34 cellular contexts compared by ENCODE assay signal in genomic region chr10:37442882-37443281, GRCh38.
"Had no signal": no experiment of that assay in that cellular context is flagged by ENCODE, and none has a peak within 500 bp of the region (broad histone marks: within the 10 kb centered on the region; RNA-seq: fewer than 3 reads in every experiment).

No MANE protein-coding gene starts in this region.

- H3K27ac ChIP-seq: KMS-11 had no signal

- H3K27me3 ChIP-seq: MG63 had no signal

- H3K9ac ChIP-seq: KMS-11 had no signal

- H3K9me3 ChIP-seq: MG63 had no signal

- H3K36me3 ChIP-seq: MG63 had no signal

- DNase-seq: Karpas-422, KBM-7, KG1, MG63, MM.1S, MV-4-11, NCI-H1048, NCI-H1092, NCI-H1092 treated with DMSO at 0.1 percent for 48 hours, NCI-H1105, NCI-H1105 treated with DMSO at 0.1 percent for 48 hours, NCI-H1417, NCI-H1417 treated with DMSO at 0.1 percent for 48 hours, NCI-H1436, NCI-H1436 treated with DMSO at 0.1 percent for 48 hours, NCI-H146, NCI-H1694, NCI-H1694 treated with DMSO at 0.1 percent for 48 hours, NCI-H187, NCI-H187 treated with DMSO at 0.1 percent for 48 hours, NCI-H1930, NCI-H2029, NCI-H2029 treated with DMSO at 0.1 percent for 48 hours, NCI-H2081, NCI-H2081 treated with DMSO at 0.1 percent for 48 hours, NCI-H2107, NCI-H2171, NCI-H2171 treated with DMSO at 0.1 percent for 48 hours, NCI-H2227 treated with DMSO at 0.1 percent for 48 hours, NCI-H226, NCI-H345, NCI-H446, NCI-H446 treated with DMSO at 0.1 percent for 48 hours had no signal

- H3K4me2 ChIP-seq: KMS-11 had no signal

- H3K4me3 ChIP-seq: MG63 had no signal
